33 cellular contexts compared by ENCODE assay signal in genomic region chr1:216459651-216460200, GRCh38. TPM values are rescaled to one million over a fixed set of nuclear protein-coding genes. Genes with fewer than 3 reads are reported as not detected.
"Had no signal": no experiment of that assay in that cellular context is flagged by ENCODE, and none has a peak within 500 bp of the region (broad histone marks: within the 10 kb centered on the region; RNA-seq: fewer than 3 reads in every experiment).

No MANE protein-coding gene starts in this region.

- H3K4me3 ChIP-seq: colonic mucosa, esophagus muscularis mucosa, heart right ventricle, left lung, mucosa of descending colon, ovary, psoas muscle, sigmoid colon, spleen, thoracic aorta, tibial nerve, upper lobe of right lung, uterus had no signal

- H3K27me3 ChIP-seq: colonic mucosa, esophagus muscularis mucosa, heart right ventricle, left lung, ovary, sigmoid colon, spleen, tibial nerve, upper lobe of right lung, uterus had no signal

- ATAC-seq: heart right ventricle; left cardiac atrium; left lung; mucosa of descending colon; psoas muscle; right cardiac atrium; stimulated activated naive B cell treated with anti-CD40 and anti-IgM and Interleukin-4, amounts not matched to agents 10 μg/mL and 1 μg/mL and 100 μg/mL, for 72 hours; upper lobe of right lung had no signal

- H3K9me3 ChIP-seq: colonic mucosa, esophagus muscularis mucosa, heart right ventricle, mucosa of descending colon, ovary, psoas muscle, sigmoid colon, thoracic aorta, tibial nerve, upper lobe of right lung, uterus had no signal

- H3K27ac ChIP-seq: colonic mucosa, esophagus muscularis mucosa, heart right ventricle, left lung, ovary, psoas muscle, sigmoid colon, spleen, thoracic aorta, tibial nerve, upper lobe of right lung, uterus had no signal

- H3K9me3 Mint-ChIP-seq: endodermal cell; mesothelial cell of epicardium; nephron; stimulated activated naive B cell treated with anti-CD40 and anti-IgM and Interleukin-4, amounts not matched to agents 10 μg/mL and 1 μg/mL and 100 μg/mL, for 72 hours; stimulated activated naive CD8-positive, alpha-beta T cell treated with anti-CD3 and anti-CD28 coated beads, Interleukin-15, Interleukin-2, amounts not matched to agents 100 ng/mL and 50 ng/mL, for 24 hours had no signal

- H3K36me3 Mint-ChIP-seq: mesothelial cell of epicardium; naive B cell; stimulated activated naive B cell treated with anti-CD40 and anti-IgM and Interleukin-4, amounts not matched to agents 10 μg/mL and 1 μg/mL and 100 μg/mL, for 72 hours had no signal

- H3K36me3 ChIP-seq: colonic mucosa, esophagus muscularis mucosa, heart right ventricle, left lung, ovary, sigmoid colon, spleen, thoracic aorta, tibial nerve, upper lobe of right lung, uterus had no signal

- H3K27me3 Mint-ChIP-seq: dendritic cell treated with granulocyte-macrophage colony-stimulating factor and Interleukin-4, amounts not matched to agents 40 ng/mL and 50 ng/mL, for 4 days; naive B cell; stimulated activated naive B cell treated with anti-CD40 and anti-IgM and Interleukin-4, amounts not matched to agents 10 μg/mL and 1 μg/mL and 100 μg/mL, for 72 hours; stimulated activated naive CD8-positive, alpha-beta T cell treated with anti-CD3 and anti-CD28 coated beads, Interleukin-15, Interleukin-2, amounts not matched to agents 100 ng/mL and 50 ng/mL, for 24 hours had no signal

- H3K27ac Mint-ChIP-seq: dendritic cell treated with granulocyte-macrophage colony-stimulating factor and Interleukin-4, amounts not matched to agents 40 ng/mL and 50 ng/mL, for 4 days; endodermal cell; nephron; stimulated activated naive B cell treated with anti-CD40 and anti-IgM and Interleukin-4, amounts not matched to agents 10 μg/mL and 1 μg/mL and 100 μg/mL, for 72 hours; stimulated activated naive CD8-positive, alpha-beta T cell treated with anti-CD3 and anti-CD28 coated beads, Interleukin-15, Interleukin-2, amounts not matched to agents 100 ng/mL and 50 ng/mL, for 24 hours had no signal

- H3K4me1 Mint-ChIP-seq: naive B cell; nephron; stimulated activated naive B cell treated with anti-CD40 and anti-IgM and Interleukin-4, amounts not matched to agents 10 μg/mL and 1 μg/mL and 100 μg/mL, for 72 hours had no signal

- DNase-seq: colonic mucosa; effector CD8-positive, alpha-beta T cell; endodermal cell; foreskin melanocyte; glutamatergic neuron; heart right ventricle; hippocampal formation; left cardiac atrium; left lung; mesenchymal stem cell; mucosa of descending colon; naive B cell; nucleus accumbens; ovary; posterior cingulate gyrus; psoas muscle; right cardiac atrium; sigmoid colon; spleen; stimulated activated CD4-positive, alpha-beta T cell treated with anti-CD3 and anti-CD28 coated beads, Interleukin-4, amount 100 ng/mL, for 4 hours; stimulated activated naive B cell treated with anti-CD40 and anti-IgM and Interleukin-4, amounts not matched to agents 10 μg/mL and 1 μg/mL and 100 μg/mL, for 72 hours; upper lobe of right lung; uterus had no signal

- H3K4me3 Mint-ChIP-seq: dendritic cell treated with granulocyte-macrophage colony-stimulating factor and Interleukin-4, amounts not matched to agents 40 ng/mL and 50 ng/mL, for 4 days; endodermal cell; mesothelial cell of epicardium; naive B cell; nephron; stimulated activated naive B cell treated with anti-CD40 and anti-IgM and Interleukin-4, amounts not matched to agents 10 μg/mL and 1 μg/mL and 100 μg/mL, for 72 hours; stimulated activated naive CD8-positive, alpha-beta T cell treated with anti-CD3 and anti-CD28 coated beads, Interleukin-15, Interleukin-2, amounts not matched to agents 100 ng/mL and 50 ng/mL, for 24 hours had no signal

- H3K4me1 ChIP-seq: colonic mucosa, left lung, psoas muscle, spleen, tibial nerve, upper lobe of right lung, uterus had no signal

RNA-seq across cellular contexts. Expression of gene USH2A, which starts 36.5 kb away (rescaled TPM):
- total RNA-seq: epithelial cell of proximal tubule, kidney epithelial cell, left lung, lung microvascular endothelial cell, sigmoid colon, spleen, thoracic aorta, upper lobe of right lung had no signal
